Comparison of ENCODE assay signal across 8 cellular contexts in the genomic region with DNA sequence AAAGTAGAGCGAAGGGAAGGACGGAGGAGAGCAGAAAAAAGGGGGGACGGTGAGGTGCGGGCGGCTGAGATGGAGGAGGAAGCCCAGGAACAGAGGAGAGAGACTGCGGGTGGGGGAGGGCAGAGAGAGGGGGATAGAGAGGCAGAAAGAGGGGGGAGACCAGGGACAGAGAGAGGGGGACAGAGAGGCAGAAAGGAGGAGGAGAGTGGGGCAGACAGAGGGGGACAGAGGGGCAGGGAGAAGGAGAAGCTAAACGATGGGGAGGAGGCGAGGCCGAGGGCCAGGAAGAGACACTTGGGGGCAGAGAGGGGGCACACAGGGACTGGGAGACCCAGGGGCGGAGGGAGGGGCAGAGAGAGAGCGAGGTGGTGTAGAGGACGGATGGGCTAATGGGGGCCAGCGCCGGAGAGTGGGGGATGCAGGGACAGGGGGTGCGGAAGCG. TPM values are rescaled to one million over a fixed set of nuclear protein-coding genes. Genes with fewer than 3 reads are reported as not detected.
DNase-seq lines count a peak whose midpoint lies in the region; ATAC-seq and TF ChIP-seq lines count a peak whose summit lies in the region.

No MANE protein-coding gene starts in this region.

- peak overlapping the region; percentile 24 for H3K27ac Mint-ChIP-seq in chondrocyte (ENCODE audit: unreplicated experiment)
- H3K27ac Mint-ChIP-seq in activated CD8-positive, alpha-beta memory T cell treated with anti-CD3 and anti-CD28 coated beads, Interleukin-2, amount 10 ng/mL, durations not matched to agents 7 days and 5 days: no peak overlapping the region

- 0 to 3% methylated on average over 13 to 16 of the region's 16 CpGs for WGBS in heart right ventricle, 2 donors

- intact Hi-C loops in heart right ventricle (cut with DNase I) (no loop called here), Right ventricle myocardium superior (cut with DNase I) (no loop called here), upper lobe of right lung (cut with DNase I) (no loop called here)

- CTCF ChIA-PET in activated CD8-positive, alpha-beta memory T cell treated with anti-CD3 and anti-CD28 coated beads, Interleukin-2, amount 10 ng/mL, durations not matched to agents 7 days and 5 days (lab: Charles Lee): interaction anchor here (1.0 kb wide), 1 partner anchor 65 kb away, joined by 4 read pairs; the partner anchor contains the start of gene KPTN

- peaks cover 14% of the 10 kb centered on the region for H3K36me3 Mint-ChIP-seq in chondrocyte (ENCODE audit: low read depth)
- H3K36me3 Mint-ChIP-seq in activated CD8-positive, alpha-beta memory T cell treated with anti-CD3 and anti-CD28 coated beads, Interleukin-2, amount 10 ng/mL, durations not matched to agents 7 days and 5 days: peaks cover 1% of the 10 kb centered on the region

- ATAC-seq in heart right ventricle (no peak), Right ventricle myocardium superior (ENCODE audit: poor library complexity) (no peak), upper lobe of right lung (no peak)
- ATAC-seq in activated CD8-positive, alpha-beta memory T cell treated with anti-CD3 and anti-CD28 coated beads, Interleukin-2, amount 10 ng/mL, durations not matched to agents 7 days and 5 days: no peak

- peak overlapping the region; percentile 80 for H3K4me3 Mint-ChIP-seq in chondrocyte (ENCODE audit: unreplicated experiment)
- H3K4me3 Mint-ChIP-seq in activated CD8-positive, alpha-beta memory T cell treated with anti-CD3 and anti-CD28 coated beads, Interleukin-2, amount 10 ng/mL, durations not matched to agents 7 days and 5 days: no peak overlapping the region

- H3K4me1 ChIP-seq in heart right ventricle: peaks cover 0 to 23% (median 4%) of the 10 kb centered on the region in 9 donors
- peaks cover 0 to 41% of the 10 kb centered on the region in 2 donors for H3K4me1 ChIP-seq in muscle layer of duodenum (ENCODE audit: control insufficient read depth in 1 of 2, insufficient read depth in 2 of 2, low read length in 2 of 2)
- no peaks in the 10 kb centered on the region for H3K4me1 ChIP-seq in upper lobe of right lung

- H3K27me3 Mint-ChIP-seq in chondrocyte (ENCODE audit: low read depth): peaks cover 16% of the 10 kb centered on the region
- peaks cover 78% of the 10 kb centered on the region for H3K27me3 Mint-ChIP-seq in activated CD8-positive, alpha-beta memory T cell treated with anti-CD3 and anti-CD28 coated beads, Interleukin-2, amount 10 ng/mL, durations not matched to agents 7 days and 5 days

- H3K27me3 ChIP-seq in heart right ventricle (peaks cover 7 to 95% (median 84%) of the 10 kb centered on the region in 7 donors), muscle layer of duodenum (ENCODE audit: low read depth, low read length) (peaks cover 41% of the 10 kb centered on the region), upper lobe of right lung (peaks cover 54% of the 10 kb centered on the region)

- H3K4me3 ChIP-seq in heart right ventricle (peak overlapping the region in 9 of 10 donors; percentile 32 to 55 (median 46)), muscle layer of duodenum (ENCODE audit: low read depth in 1 of 2, low read length in 2 of 2) (peak overlapping the region; percentile 37 to 60), upper lobe of right lung (peak overlapping the region; percentile 33)

- no peak for TF ChIP-seq CTCF in heart right ventricle (IDR thresholded peaks at IDR 0.05)
- TF ChIP-seq CTCF in chondrocyte (IDR thresholded peaks at IDR 0.05): no peak
- no peak for TF ChIP-seq CTCF in upper lobe of right lung (IDR thresholded peaks at IDR 0.05)

- H3K27ac ChIP-seq in heart right ventricle (no peak overlapping the region), muscle layer of duodenum (ENCODE audit: low read length) (no peak overlapping the region), upper lobe of right lung (no peak overlapping the region)

- H3K9me3 Mint-ChIP-seq in chondrocyte (ENCODE audit: low read depth): no peaks in the 10 kb centered on the region
- no peaks in the 10 kb centered on the region for H3K9me3 Mint-ChIP-seq in activated CD8-positive, alpha-beta memory T cell treated with anti-CD3 and anti-CD28 coated beads, Interleukin-2, amount 10 ng/mL, durations not matched to agents 7 days and 5 days (ENCODE audit: low read depth)

- DNase-seq in heart right ventricle (no peak), Right ventricle myocardium superior (no peak), chondrocyte (ENCODE audit: low spot score) (no peak), upper lobe of right lung (no peak), DMS79 treated with DMSO at 0.1 percent for 48 hours (lab: John Stamatoyannopoulos, UW) (no peak), NCI-H2081 treated with DMSO at 0.1 percent for 48 hours (lab: John Stamatoyannopoulos, UW) (no peak)
- DNase-seq in activated CD8-positive, alpha-beta memory T cell treated with anti-CD3 and anti-CD28 coated beads, Interleukin-2, amount 10 ng/mL, durations not matched to agents 7 days and 5 days: no peak

- H3K9me3 ChIP-seq in heart right ventricle (no peaks in the 10 kb centered on the region), muscle layer of duodenum (ENCODE audit: control insufficient read depth in 1 of 2, low read length in 2 of 2) (no peaks in the 10 kb centered on the region), upper lobe of right lung (no peaks in the 10 kb centered on the region)

- H3K36me3 ChIP-seq in heart right ventricle (no peaks in the 10 kb centered on the region), muscle layer of duodenum (ENCODE audit: control insufficient read depth in 1 of 2, insufficient read depth in 2 of 2, low read length in 2 of 2) (peaks cover 0 to 4% of the 10 kb centered on the region in 2 donors), upper lobe of right lung (no peaks in the 10 kb centered on the region)

- H3K4me1 Mint-ChIP-seq in chondrocyte (ENCODE audit: low read depth): peaks cover 52% of the 10 kb centered on the region
- H3K4me1 Mint-ChIP-seq in activated CD8-positive, alpha-beta memory T cell treated with anti-CD3 and anti-CD28 coated beads, Interleukin-2, amount 10 ng/mL, durations not matched to agents 7 days and 5 days: peaks cover 6% of the 10 kb centered on the region

RNA-seq across cellular contexts. Expression of gene MEIS3, which starts 0.7 kb away (rescaled TPM):
- total RNA-seq in heart right ventricle (1 to 10 TPM in 8 of 10 donors, under 1 TPM in 2; 0.71 to 5.9 (median 1.9) TPM), Right ventricle myocardium superior (3.1 TPM), chondrocyte (79.5 to 83.4 TPM (median 82.2 TPM) in 3 replicates), upper lobe of right lung (4.3 TPM)
- polyA plus RNA-seq in heart right ventricle: 1 to 10 TPM; 6.7 to 7.2 TPM
- total RNA-seq in activated CD8-positive, alpha-beta memory T cell treated with anti-CD3 and anti-CD28 coated beads, Interleukin-2, amount 10 ng/mL, durations not matched to agents 7 days and 5 days: not detected

RNA-seq across cellular contexts. Expression of gene SLC8A2, which starts 53.1 kb away (rescaled TPM):
- total RNA-seq in heart right ventricle (under 1 TPM in 7 of 10 donors, not detected in 3; 0.11 to 0.64 (median 0.15) TPM), Right ventricle myocardium superior (0.11 TPM), chondrocyte (0.27 to 0.42 TPM (median 0.31 TPM) in 3 replicates), upper lobe of right lung (0.23 TPM)
- polyA plus RNA-seq in heart right ventricle: under 1 TPM; 0.03 to 0.22 TPM
- total RNA-seq in activated CD8-positive, alpha-beta memory T cell treated with anti-CD3 and anti-CD28 coated beads, Interleukin-2, amount 10 ng/mL, durations not matched to agents 7 days and 5 days: under 1 TPM; 0.14 to 0.32 TPM

Comparison
In these comparisons a context has a peak if more than half of its experiments do, and no peak if none do; other contexts are left out.
1. RNA of gene MEIS3, which starts 0.7 kb away (total RNA-seq): 79.5 to 83.4 TPM in chondrocyte; 4.3 TPM in upper lobe of right lung (single experiment), 3.1 TPM in Right ventricle myocardium superior (single experiment), 0.71 to 5.9 TPM in heart right ventricle and not detected in activated CD8-positive, alpha-beta memory T cell treated with anti-CD3 and anti-CD28 coated beads, Interleukin-2, amount 10 ng/mL, durations not matched to agents 7 days and 5 days; every median in the first group is over 10 times any median in the second.
2. Peak in every context shown above with its lines, with median percentiles within 50 percentile points of each other: H3K4me3 ChIP-seq.